Comparison of ENCODE assay signal across 9 cellular contexts in genomic region chr10:110774069-110775021, GRCh38.
DNase-seq lines count a peak whose midpoint lies in the region; ATAC-seq and TF ChIP-seq lines count a peak whose summit lies in the region.
"Had no signal": no experiment of that assay in that cellular context is flagged by ENCODE, and none has a peak within 500 bp of the region (broad histone marks: within the 10 kb centered on the region; RNA-seq: fewer than 3 reads in every experiment).

No MANE protein-coding gene starts in this region.

- peaks cover 21% of the 10 kb centered on the region for H3K4me1 ChIP-seq in RWPE2 (ENCODE audit: insufficient read depth, poor library complexity, severe bottlenecking)
- H3K4me1 ChIP-seq: BLaER1 had no signal

- H3K27me3 ChIP-seq in RWPE2 (ENCODE audit: insufficient read depth, poor library complexity, severe bottlenecking): no peaks in the 10 kb centered on the region
- H3K27me3 ChIP-seq: BLaER1 had no signal

- CTCF ChIA-PET in activated CD8-positive, alpha-beta memory T cell treated with anti-CD3 and anti-CD28 coated beads, Interleukin-2, amount 10 ng/mL, durations not matched to agents 7 days and 5 days (lab: Charles Lee): interaction anchor here (0.8 to 2.8 kb wide), 16 partner anchors 9 to 135 kb away, joined by 3 to 15 read pairs (median 4); no protein-coding TSS in a partner anchor

- no peak overlapping the region for H3K4me3 ChIP-seq in RWPE2 (ENCODE audit: severe bottlenecking)
- H3K4me3 ChIP-seq: BLaER1 had no signal

- H3K9me3 ChIP-seq in RWPE2 (ENCODE audit: severe bottlenecking): no peaks in the 10 kb centered on the region
- H3K9me3 ChIP-seq: BLaER1 had no signal

- peak overlapping the region; percentile 12 for H3K4me3 Mint-ChIP-seq in activated CD8-positive, alpha-beta memory T cell treated with anti-CD3 and anti-CD28 coated beads, Interleukin-2, amount 10 ng/mL, durations not matched to agents 7 days and 5 days

- H3K9me3 Mint-ChIP-seq in activated CD8-positive, alpha-beta memory T cell treated with anti-CD3 and anti-CD28 coated beads, Interleukin-2, amount 10 ng/mL, durations not matched to agents 7 days and 5 days (ENCODE audit: low read depth): no peaks in the 10 kb centered on the region

- H3K36me3 Mint-ChIP-seq in activated CD8-positive, alpha-beta memory T cell treated with anti-CD3 and anti-CD28 coated beads, Interleukin-2, amount 10 ng/mL, durations not matched to agents 7 days and 5 days: no peaks in the 10 kb centered on the region

- peaks cover 29% of the 10 kb centered on the region for H3K4me1 Mint-ChIP-seq in activated CD8-positive, alpha-beta memory T cell treated with anti-CD3 and anti-CD28 coated beads, Interleukin-2, amount 10 ng/mL, durations not matched to agents 7 days and 5 days

- H3K27ac Mint-ChIP-seq in activated CD8-positive, alpha-beta memory T cell treated with anti-CD3 and anti-CD28 coated beads, Interleukin-2, amount 10 ng/mL, durations not matched to agents 7 days and 5 days: peak overlapping the region; percentile 85

- H3K36me3 ChIP-seq in RWPE2 (ENCODE audit: low read depth): no peaks in the 10 kb centered on the region
- H3K36me3 ChIP-seq: BLaER1 had no signal

- peak; percentile 96 for ATAC-seq in activated CD8-positive, alpha-beta memory T cell treated with anti-CD3 and anti-CD28 coated beads, Interleukin-2, amount 10 ng/mL, durations not matched to agents 7 days and 5 days
- ATAC-seq in HG02981 (IDR thresholded peaks at IDR 0.05; ENCODE audit: unreplicated experiment) (peak; percentile 94), RWPE2 (ENCODE audit: low read depth) (peak; percentile 92)

- no peak for TF ChIP-seq CTCF in RWPE2 (IDR thresholded peaks at IDR 0.05; ENCODE audit: poor library complexity, severe bottlenecking)

- peak; percentile 88 for DNase-seq in activated CD8-positive, alpha-beta memory T cell treated with anti-CD3 and anti-CD28 coated beads, Interleukin-2, amount 10 ng/mL, durations not matched to agents 7 days and 5 days
- DNase-seq in activated CD8-positive, alpha-beta memory T cell treated with anti-CD3 and anti-CD28 coated beads for 24 hours: no peak
- no peak for DNase-seq in RWPE2 (ENCODE audit: low spot score)
- peak; percentile 70 for DNase-seq in epithelial cell of prostate (ENCODE audit: low read depth, low spot score)
- peak; percentile 63 for DNase-seq in stimulated activated CD4-positive, alpha-beta T cell treated with anti-CD3 and anti-CD28 coated beads, Interleukin-1b, Interleukin-23, amount 100 ng/mL, for 48 hours
- no peak for DNase-seq in NCI-H1694 treated with DMSO at 0.1 percent for 48 hours (lab: John Stamatoyannopoulos, UW)
- DNase-seq in NCI-H2227 treated with DMSO at 0.1 percent for 48 hours (lab: John Stamatoyannopoulos, UW): no peak

- H3K27ac ChIP-seq in RWPE2 (ENCODE audit: poor library complexity, severe bottlenecking) (peak overlapping the region; percentile 26), epithelial cell of prostate (peak overlapping the region; percentile 54)
- H3K27ac ChIP-seq: BLaER1 had no signal

- H3K27me3 Mint-ChIP-seq in activated CD8-positive, alpha-beta memory T cell treated with anti-CD3 and anti-CD28 coated beads, Interleukin-2, amount 10 ng/mL, durations not matched to agents 7 days and 5 days: no peaks in the 10 kb centered on the region

Comparison
In these comparisons a context has a peak if more than half of its experiments do, and no peak if none do; other contexts are left out.
1. DNase-seq: peak in activated CD8-positive, alpha-beta memory T cell treated with anti-CD3 and anti-CD28 coated beads, Interleukin-2, amount 10 ng/mL, durations not matched to agents 7 days and 5 days (single experiment), epithelial cell of prostate (single experiment) and stimulated activated CD4-positive, alpha-beta T cell treated with anti-CD3 and anti-CD28 coated beads, Interleukin-1b, Interleukin-23, amount 100 ng/mL, for 48 hours (single experiment); none in activated CD8-positive, alpha-beta memory T cell treated with anti-CD3 and anti-CD28 coated beads for 24 hours (single experiment), RWPE2 (single experiment), NCI-H1694 treated with DMSO at 0.1 percent for 48 hours (single experiment) and NCI-H2227 treated with DMSO at 0.1 percent for 48 hours (single experiment).
2. Peak in every context shown above with its lines, with median percentiles within 50 percentile points of each other: ATAC-seq.